ENCODE assay signal across 2 cellular contexts in the genomic region with DNA sequence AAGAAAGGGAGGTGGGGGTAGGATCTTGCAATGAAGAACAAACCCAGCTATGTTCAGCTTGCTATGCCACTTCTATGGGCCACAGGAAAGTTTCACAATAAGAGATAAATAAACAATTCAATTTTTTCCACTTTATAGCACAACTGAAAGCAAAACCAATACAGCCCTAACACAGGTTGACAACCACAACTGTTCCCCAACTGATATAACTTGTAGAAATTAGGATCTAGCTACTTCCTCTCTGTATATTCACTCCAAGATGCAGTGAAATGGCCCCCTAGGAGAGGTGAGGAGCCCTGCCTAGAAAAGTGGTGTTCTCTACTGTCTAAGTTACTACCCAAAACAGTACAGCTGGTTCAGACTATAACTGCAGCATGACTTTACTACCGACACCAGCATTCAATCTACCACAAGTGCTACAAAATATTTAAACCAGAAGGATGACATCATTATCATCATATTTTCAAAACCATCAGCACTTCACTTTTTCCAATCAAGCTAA.
TF ChIP-seq lines count a peak whose summit lies in the region.

No MANE protein-coding gene starts in this region.

TF ChIP-seq in IMR-90, 13 proteins besides CTCF, POLR2A, EP300 and RAD21:
- no peak for TF ChIP-seq NFE2L2 (IDR thresholded peaks at IDR 0.05; ENCODE audit: low read depth, low read length)
- TF ChIP-seq CEBPB (IDR thresholded peaks at IDR 0.05; ENCODE audit: low read depth, low read length), result no peak
- no peak for TF ChIP-seq MAZ (IDR thresholded peaks at IDR 0.05; ENCODE audit: borderline replicate concordance, low read depth, low read length)
- TF ChIP-seq, protein P1, sequence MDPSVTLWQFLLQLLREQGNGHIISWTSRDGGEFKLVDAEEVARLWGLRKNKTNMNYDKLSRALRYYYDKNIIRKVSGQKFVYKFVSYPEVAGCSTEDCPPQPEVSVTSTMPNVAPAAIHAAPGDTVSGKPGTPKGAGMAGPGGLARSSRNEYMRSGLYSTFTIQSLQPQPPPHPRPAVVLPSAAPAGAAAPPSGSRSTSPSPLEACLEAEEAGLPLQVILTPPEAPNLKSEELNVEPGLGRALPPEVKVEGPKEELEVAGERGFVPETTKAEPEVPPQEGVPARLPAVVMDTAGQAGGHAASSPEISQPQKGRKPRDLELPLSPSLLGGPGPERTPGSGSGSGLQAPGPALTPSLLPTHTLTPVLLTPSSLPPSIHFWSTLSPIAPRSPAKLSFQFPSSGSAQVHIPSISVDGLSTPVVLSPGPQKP (IDR thresholded peaks at IDR 0.05; ENCODE audit: borderline replicate concordance, low read depth, low read length), result no peak
- no peak for TF ChIP-seq SMC3 (IDR thresholded peaks at IDR 0.05; ENCODE audit: low read depth, low read length)
- no peak for TF ChIP-seq BHLHE40 (IDR thresholded peaks at IDR 0.05; ENCODE audit: low read depth, low read length)
- TF ChIP-seq CHD1 (IDR thresholded peaks at IDR 0.05; ENCODE audit: low read depth, low read length), result no peak
- no peak for TF ChIP-seq RCOR1 (IDR thresholded peaks at IDR 0.05; ENCODE audit: insufficient replicate concordance, low read length)
- no peak for TF ChIP-seq FOS (IDR thresholded peaks at IDR 0.05; ENCODE audit: low read depth, low read length)
- TF ChIP-seq MAFK (IDR thresholded peaks at IDR 0.05; ENCODE audit: low read depth, low read length), result no peak
- TF ChIP-seq, protein P2, sequence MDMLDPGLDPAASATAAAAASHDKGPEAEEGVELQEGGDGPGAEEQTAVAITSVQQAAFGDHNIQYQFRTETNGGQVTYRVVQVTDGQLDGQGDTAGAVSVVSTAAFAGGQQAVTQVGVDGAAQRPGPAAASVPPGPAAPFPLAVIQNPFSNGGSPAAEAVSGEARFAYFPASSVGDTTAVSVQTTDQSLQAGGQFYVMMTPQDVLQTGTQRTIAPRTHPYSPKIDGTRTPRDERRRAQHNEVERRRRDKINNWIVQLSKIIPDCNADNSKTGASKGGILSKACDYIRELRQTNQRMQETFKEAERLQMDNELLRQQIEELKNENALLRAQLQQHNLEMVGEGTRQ (IDR thresholded peaks at IDR 0.05; ENCODE audit: low read depth, low read length), result no peak
- no peak for TF ChIP-seq RFX5 (IDR thresholded peaks at IDR 0.05; ENCODE audit: low read depth, low read length)
- no peak for TF ChIP-seq MXI1 (IDR thresholded peaks at IDR 0.05; ENCODE audit: borderline replicate concordance, low read depth, low read length)
TF ChIP-seq in IMR-90: peak in this region for 0.

TF ChIP-seq in GM12878, 131 proteins besides CTCF, POLR2A, EP300 and RAD21:
- TF ChIP-seq SPI1 (IDR thresholded peaks at IDR 0.05; ENCODE audit: borderline replicate concordance, insufficient read depth, low read depth, low read length) (peak; percentile 62; the same call in 1 of the 2 replicates), GATAD2B (conservative IDR thresholded peaks at IDR 0.05; ENCODE audit: low read depth) (no peak), ZZZ3 (IDR thresholded peaks at IDR 0.05; ENCODE audit: control insufficient read depth, insufficient read length, low read depth) (no peak), SMAD5 (IDR thresholded peaks at IDR 0.05; ENCODE audit: low read depth) (no peak), STAT3 (IDR thresholded peaks at IDR 0.05; ENCODE audit: low read depth, low read length) (no peak), MEF2A (IDR thresholded peaks at IDR 0.05; ENCODE audit: insufficient read depth, low read depth, low read length) (no peak), HDAC2 (IDR thresholded peaks at IDR 0.05) (no peak), ZNF384 (IDR thresholded peaks at IDR 0.05; ENCODE audit: borderline replicate concordance, low read depth, low read length) (no peak), MYB (IDR thresholded peaks at IDR 0.05; ENCODE audit: borderline replicate concordance, low read depth, low read length) (no peak), IKZF1 (conservative IDR thresholded peaks at IDR 0.05) (peak; percentile 36; the same call in 1 of the 2 replicates), YY1 (IDR thresholded peaks at IDR 0.05; ENCODE audit: low read depth, low read length) (no peak), ATF7 (IDR thresholded peaks at IDR 0.05; ENCODE audit: low read depth) (peak; percentile 97), RAD51 (IDR thresholded peaks at IDR 0.05) (no peak), IKZF2 (IDR thresholded peaks at IDR 0.05) (peak; percentile 23 to 27; a peak in 1 of 4 replicates), HDGF (IDR thresholded peaks at IDR 0.05) (no peak), RUNX3 (IDR thresholded peaks at IDR 0.05; ENCODE audit: low read length) (peak; percentile 48), FOXM1 (IDR thresholded peaks at IDR 0.05; ENCODE audit: low read depth, low read length) (no peak), MTA2 (IDR thresholded peaks at IDR 0.05; ENCODE audit: low read depth) (no peak; the same call in 1 of the 2 replicates), EGR1 (IDR thresholded peaks at IDR 0.05; ENCODE audit: borderline replicate concordance in 1 of 2, low read depth in 2 of 2, low read length in 2 of 2) (no peak), CBX5 (IDR thresholded peaks at IDR 0.05; ENCODE audit: low read depth) (no peak), KLF5 (IDR thresholded peaks at IDR 0.05; ENCODE audit: partially characterized antibody) (no peak)
- TF ChIP-seq, protein P3, sequence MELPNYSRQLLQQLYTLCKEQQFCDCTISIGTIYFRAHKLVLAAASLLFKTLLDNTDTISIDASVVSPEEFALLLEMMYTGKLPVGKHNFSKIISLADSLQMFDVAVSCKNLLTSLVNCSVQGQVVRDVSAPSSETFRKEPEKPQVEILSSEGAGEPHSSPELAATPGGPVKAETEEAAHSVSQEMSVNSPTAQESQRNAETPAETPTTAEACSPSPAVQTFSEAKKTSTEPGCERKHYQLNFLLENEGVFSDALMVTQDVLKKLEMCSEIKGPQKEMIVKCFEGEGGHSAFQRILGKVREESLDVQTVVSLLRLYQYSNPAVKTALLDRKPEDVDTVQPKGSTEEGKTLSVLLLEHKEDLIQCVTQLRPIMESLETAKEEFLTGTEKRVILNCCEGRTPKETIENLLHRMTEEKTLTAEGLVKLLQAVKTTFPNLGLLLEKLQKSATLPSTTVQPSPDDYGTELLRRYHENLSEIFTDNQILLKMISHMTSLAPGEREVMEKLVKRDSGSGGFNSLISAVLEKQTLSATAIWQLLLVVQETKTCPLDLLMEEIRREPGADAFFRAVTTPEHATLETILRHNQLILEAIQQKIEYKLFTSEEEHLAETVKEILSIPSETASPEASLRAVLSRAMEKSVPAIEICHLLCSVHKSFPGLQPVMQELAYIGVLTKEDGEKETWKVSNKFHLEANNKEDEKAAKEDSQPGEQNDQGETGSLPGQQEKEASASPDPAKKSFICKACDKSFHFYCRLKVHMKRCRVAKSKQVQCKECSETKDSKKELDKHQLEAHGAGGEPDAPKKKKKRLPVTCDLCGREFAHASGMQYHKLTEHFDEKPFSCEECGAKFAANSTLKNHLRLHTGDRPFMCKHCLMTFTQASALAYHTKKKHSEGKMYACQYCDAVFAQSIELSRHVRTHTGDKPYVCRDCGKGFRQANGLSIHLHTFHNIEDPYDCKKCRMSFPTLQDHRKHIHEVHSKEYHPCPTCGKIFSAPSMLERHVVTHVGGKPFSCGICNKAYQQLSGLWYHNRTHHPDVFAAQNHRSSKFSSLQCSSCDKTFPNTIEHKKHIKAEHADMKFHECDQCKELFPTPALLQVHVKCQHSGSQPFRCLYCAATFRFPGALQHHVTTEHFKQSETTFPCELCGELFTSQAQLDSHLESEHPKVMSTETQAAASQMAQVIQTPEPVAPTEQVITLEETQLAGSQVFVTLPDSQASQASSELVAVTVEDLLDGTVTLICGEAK (IDR thresholded peaks at IDR 0.05; ENCODE audit: borderline replicate concordance), result no peak
- TF ChIP-seq, protein P4, sequence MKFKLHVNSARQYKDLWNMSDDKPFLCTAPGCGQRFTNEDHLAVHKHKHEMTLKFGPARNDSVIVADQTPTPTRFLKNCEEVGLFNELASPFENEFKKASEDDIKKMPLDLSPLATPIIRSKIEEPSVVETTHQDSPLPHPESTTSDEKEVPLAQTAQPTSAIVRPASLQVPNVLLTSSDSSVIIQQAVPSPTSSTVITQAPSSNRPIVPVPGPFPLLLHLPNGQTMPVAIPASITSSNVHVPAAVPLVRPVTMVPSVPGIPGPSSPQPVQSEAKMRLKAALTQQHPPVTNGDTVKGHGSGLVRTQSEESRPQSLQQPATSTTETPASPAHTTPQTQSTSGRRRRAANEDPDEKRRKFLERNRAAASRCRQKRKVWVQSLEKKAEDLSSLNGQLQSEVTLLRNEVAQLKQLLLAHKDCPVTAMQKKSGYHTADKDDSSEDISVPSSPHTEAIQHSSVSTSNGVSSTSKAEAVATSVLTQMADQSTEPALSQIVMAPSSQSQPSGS (IDR thresholded peaks at IDR 0.05; ENCODE audit: low read length), result peak; percentile 34; the same call in 1 of the 2 replicates
- TF ChIP-seq, protein P5, sequence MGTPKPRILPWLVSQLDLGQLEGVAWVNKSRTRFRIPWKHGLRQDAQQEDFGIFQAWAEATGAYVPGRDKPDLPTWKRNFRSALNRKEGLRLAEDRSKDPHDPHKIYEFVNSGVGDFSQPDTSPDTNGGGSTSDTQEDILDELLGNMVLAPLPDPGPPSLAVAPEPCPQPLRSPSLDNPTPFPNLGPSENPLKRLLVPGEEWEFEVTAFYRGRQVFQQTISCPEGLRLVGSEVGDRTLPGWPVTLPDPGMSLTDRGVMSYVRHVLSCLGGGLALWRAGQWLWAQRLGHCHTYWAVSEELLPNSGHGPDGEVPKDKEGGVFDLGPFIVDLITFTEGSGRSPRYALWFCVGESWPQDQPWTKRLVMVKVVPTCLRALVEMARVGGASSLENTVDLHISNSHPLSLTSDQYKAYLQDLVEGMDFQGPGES (IDR thresholded peaks at IDR 0.05), result no peak
- TF ChIP-seq, protein P6, sequence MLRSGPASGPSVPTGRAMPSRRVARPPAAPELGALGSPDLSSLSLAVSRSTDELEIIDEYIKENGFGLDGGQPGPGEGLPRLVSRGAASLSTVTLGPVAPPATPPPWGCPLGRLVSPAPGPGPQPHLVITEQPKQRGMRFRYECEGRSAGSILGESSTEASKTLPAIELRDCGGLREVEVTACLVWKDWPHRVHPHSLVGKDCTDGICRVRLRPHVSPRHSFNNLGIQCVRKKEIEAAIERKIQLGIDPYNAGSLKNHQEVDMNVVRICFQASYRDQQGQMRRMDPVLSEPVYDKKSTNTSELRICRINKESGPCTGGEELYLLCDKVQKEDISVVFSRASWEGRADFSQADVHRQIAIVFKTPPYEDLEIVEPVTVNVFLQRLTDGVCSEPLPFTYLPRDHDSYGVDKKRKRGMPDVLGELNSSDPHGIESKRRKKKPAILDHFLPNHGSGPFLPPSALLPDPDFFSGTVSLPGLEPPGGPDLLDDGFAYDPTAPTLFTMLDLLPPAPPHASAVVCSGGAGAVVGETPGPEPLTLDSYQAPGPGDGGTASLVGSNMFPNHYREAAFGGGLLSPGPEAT (IDR thresholded peaks at IDR 0.05; ENCODE audit: low read depth), result peak; percentile 30; the same call in 1 of the 2 replicates
- TF ChIP-seq, protein P7, sequence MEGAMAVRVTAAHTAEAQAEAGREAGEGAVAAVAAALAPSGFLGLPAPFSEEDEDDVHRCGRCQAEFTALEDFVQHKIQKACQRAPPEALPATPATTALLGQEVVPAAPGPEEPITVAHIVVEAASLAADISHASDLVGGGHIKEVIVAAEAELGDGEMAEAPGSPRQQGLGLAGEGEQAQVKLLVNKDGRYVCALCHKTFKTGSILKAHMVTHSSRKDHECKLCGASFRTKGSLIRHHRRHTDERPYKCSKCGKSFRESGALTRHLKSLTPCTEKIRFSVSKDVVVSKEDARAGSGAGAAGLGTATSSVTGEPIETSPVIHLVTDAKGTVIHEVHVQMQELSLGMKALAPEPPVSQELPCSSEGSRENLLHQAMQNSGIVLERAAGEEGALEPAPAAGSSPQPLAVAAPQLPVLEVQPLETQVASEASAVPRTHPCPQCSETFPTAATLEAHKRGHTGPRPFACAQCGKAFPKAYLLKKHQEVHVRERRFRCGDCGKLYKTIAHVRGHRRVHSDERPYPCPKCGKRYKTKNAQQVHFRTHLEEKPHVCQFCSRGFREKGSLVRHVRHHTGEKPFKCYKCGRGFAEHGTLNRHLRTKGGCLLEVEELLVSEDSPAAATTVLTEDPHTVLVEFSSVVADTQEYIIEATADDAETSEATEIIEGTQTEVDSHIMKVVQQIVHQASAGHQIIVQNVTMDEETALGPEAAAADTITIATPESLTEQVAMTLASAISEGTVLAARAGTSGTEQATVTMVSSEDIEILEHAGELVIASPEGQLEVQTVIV (IDR thresholded peaks at IDR 0.05; ENCODE audit: borderline replicate concordance, partially characterized antibody), result no peak
- TF ChIP-seq, protein P2 (IDR thresholded peaks at IDR 0.05; ENCODE audit: borderline replicate concordance, low read depth, low read length), result no peak
- TF ChIP-seq, protein P8, sequence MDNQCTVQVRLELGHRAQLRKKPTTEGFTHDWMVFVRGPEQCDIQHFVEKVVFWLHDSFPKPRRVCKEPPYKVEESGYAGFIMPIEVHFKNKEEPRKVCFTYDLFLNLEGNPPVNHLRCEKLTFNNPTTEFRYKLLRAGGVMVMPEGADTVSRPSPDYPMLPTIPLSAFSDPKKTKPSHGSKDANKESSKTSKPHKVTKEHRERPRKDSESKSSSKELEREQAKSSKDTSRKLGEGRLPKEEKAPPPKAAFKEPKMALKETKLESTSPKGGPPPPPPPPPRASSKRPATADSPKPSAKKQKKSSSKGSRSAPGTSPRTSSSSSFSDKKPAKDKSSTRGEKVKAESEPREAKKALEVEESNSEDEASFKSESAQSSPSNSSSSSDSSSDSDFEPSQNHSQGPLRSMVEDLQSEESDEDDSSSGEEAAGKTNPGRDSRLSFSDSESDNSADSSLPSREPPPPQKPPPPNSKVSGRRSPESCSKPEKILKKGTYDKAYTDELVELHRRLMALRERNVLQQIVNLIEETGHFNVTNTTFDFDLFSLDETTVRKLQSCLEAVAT (IDR thresholded peaks at IDR 0.05), result no peak
- TF ChIP-seq, protein P9, sequence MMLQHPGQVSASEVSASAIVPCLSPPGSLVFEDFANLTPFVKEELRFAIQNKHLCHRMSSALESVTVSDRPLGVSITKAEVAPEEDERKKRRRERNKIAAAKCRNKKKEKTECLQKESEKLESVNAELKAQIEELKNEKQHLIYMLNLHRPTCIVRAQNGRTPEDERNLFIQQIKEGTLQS (IDR thresholded peaks at IDR 0.05; ENCODE audit: borderline replicate concordance, extremely low read depth, low read depth, low read length), result no peak
